Comparison of ENCODE assay signal across 14 cellular contexts in the genomic region with DNA sequence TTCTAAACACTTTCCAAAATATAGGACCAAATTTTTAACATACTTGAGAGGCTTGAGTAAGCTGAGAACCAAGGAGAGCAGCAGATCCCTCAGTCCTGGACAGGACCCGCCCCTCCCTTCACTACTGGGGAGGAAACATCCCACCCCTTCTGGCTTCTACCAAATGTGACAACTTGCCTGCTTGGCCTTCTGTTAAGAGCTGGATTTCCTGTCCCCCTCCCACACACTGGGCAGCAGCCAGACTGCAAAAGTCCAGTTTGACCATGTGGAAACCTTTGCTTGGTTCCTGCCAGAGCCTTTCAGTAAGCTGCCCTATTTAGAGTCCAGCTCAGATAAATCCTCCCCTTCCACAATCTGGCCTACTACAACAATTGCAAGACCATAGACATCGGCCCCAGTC.
DNase-seq lines count a peak whose midpoint lies in the region; ATAC-seq and TF ChIP-seq lines count a peak whose summit lies in the region.
"Had no signal": no experiment of that assay in that cellular context is flagged by ENCODE, and none has a peak within 500 bp of the region (broad histone marks: within the 10 kb centered on the region; RNA-seq: fewer than 3 reads in every experiment).

No MANE protein-coding gene starts in this region.

- no peaks in the 10 kb centered on the region for H3K79me2 ChIP-seq in SK-N-SH (ENCODE audit: insufficient read depth)
- H3K79me2 ChIP-seq: parathyroid adenoma had no signal

- no peaks in the 10 kb centered on the region for H3K9me2 ChIP-seq in SK-N-SH

- H3K27me3 ChIP-seq in SK-N-SH (ENCODE audit: insufficient read depth) (no peaks in the 10 kb centered on the region), lower lobe of right lung (ENCODE audit: low read depth) (no peaks in the 10 kb centered on the region), thyroid gland (no peaks in the 10 kb centered on the region)
- no peaks in the 10 kb centered on the region for H3K27me3 ChIP-seq in CD4-positive, alpha-beta T cell (ENCODE audit: control insufficient read depth, insufficient read depth, low read length)

- peaks cover 13% of the 10 kb centered on the region for H3K27me3 Mint-ChIP-seq in CD4-positive, alpha-beta T cell
- H3K27me3 Mint-ChIP-seq: activated naive CD8-positive, alpha-beta T cell treated with anti-CD3 and anti-CD28 coated beads, Interleukin-2, amount 10 ng/mL, durations not matched to agents 7 days and 5 days had no signal

- no peaks in the 10 kb centered on the region for H3K4me1 Mint-ChIP-seq in CD4-positive, alpha-beta T cell (ENCODE audit: low read depth)
- H3K4me1 Mint-ChIP-seq: activated naive CD8-positive, alpha-beta T cell treated with anti-CD3 and anti-CD28 coated beads, Interleukin-2, amount 10 ng/mL, durations not matched to agents 7 days and 5 days had no signal

- intact Hi-C loops in lower lobe of right lung (cut with DNase I) (no loop called here), thyroid gland (cut with DNase I) (no loop called here)
- intact Hi-C loops in CD4-positive, alpha-beta T cell (cut with DNase I, micrococcal nuclease) = no loop called here

- no peak overlapping the region for H3K4me3 ChIP-seq in SK-N-SH (ENCODE audit: low read depth in 2 of 2, low read length in 1 of 2)
- H3K4me3 ChIP-seq in foreskin fibroblast (ENCODE audit: low read depth in 1 of 2, low read length in 2 of 2) = no peak overlapping the region
- H3K4me3 ChIP-seq in lower lobe of right lung = no peak overlapping the region
- H3K4me3 ChIP-seq in thyroid gland (replicated peaks in 1 of 3) = no peak overlapping the region

- no peaks in the 10 kb centered on the region for H3K36me3 Mint-ChIP-seq in CD4-positive, alpha-beta T cell (ENCODE audit: low read depth)
- H3K36me3 Mint-ChIP-seq: activated naive CD8-positive, alpha-beta T cell treated with anti-CD3 and anti-CD28 coated beads, Interleukin-2, amount 10 ng/mL, durations not matched to agents 7 days and 5 days had no signal

- no peak overlapping the region for H3K4me2 ChIP-seq in SK-N-SH

- H3K4me1 ChIP-seq in SK-N-SH (ENCODE audit: control insufficient read depth in 1 of 2, insufficient read depth in 2 of 2, low read depth in 1 of 2, low read length in 1 of 2) (peaks cover 0 to 42% of the 10 kb centered on the region in 2 experiments; a peak in 3 of 4 replicates), lower lobe of right lung (no peaks in the 10 kb centered on the region), thyroid gland (peaks cover 0 to 4% of the 10 kb centered on the region in 2 donors)
- H3K4me1 ChIP-seq: parathyroid adenoma had no signal

- H3K9me3 ChIP-seq in SK-N-SH = no peaks in the 10 kb centered on the region
- H3K9me3 ChIP-seq in lower lobe of right lung = no peaks in the 10 kb centered on the region
- H3K9me3 ChIP-seq in thyroid gland = no peaks in the 10 kb centered on the region
- H3K9me3 ChIP-seq in CD4-positive, alpha-beta T cell (ENCODE audit: control insufficient read depth, low read length) = no peaks in the 10 kb centered on the region

- no peaks in the 10 kb centered on the region for H4K20me1 ChIP-seq in SK-N-SH (ENCODE audit: insufficient read depth)

- POLR2A ChIA-PET in SK-N-SH (lab: Yijun Ruan, JAX) = interaction anchor here (1.0 to 1.3 kb wide), 3 partner anchors 76 to 122 kb away, joined by 4 to 6 read pairs (median 6); no protein-coding TSS in a partner anchor
- POLR2A ChIA-PET in CD4-positive, alpha-beta T cell (lab: Charles Lee) = no interaction called here

- CTCF ChIA-PET in SK-N-SH (lab: Yijun Ruan, JAX) = interaction anchor here (1.0 to 1.1 kb wide), 3 partner anchors 26 to 238 kb away, joined by 3 to 4 read pairs (median 3); no protein-coding TSS in a partner anchor
- CTCF ChIA-PET in CD4-positive, alpha-beta T cell (lab: Charles Lee) = no interaction called here

- WGBS in SK-N-SH (ENCODE audit: low lambda C conversion rate) = 15% methylated on average over 2 of the region's 2 CpGs
- WGBS in thyroid gland, 2 donors = 58 to 59% methylated on average over 2 of the region's 2 CpGs

- no peak overlapping the region for H3K4me3 Mint-ChIP-seq in CD4-positive, alpha-beta T cell
- H3K4me3 Mint-ChIP-seq: activated naive CD8-positive, alpha-beta T cell treated with anti-CD3 and anti-CD28 coated beads, Interleukin-2, amount 10 ng/mL, durations not matched to agents 7 days and 5 days; T-helper 1 cell treated with Interleukin-12 subunit alpha and Interleukin-12 subunit beta and Interleukin-4 antibody, amounts not matched to agents 30 μg/mL and 1 μg/mL, for 36 hours had no signal

- no peak for TF ChIP-seq POLR2A in thyroid gland (IDR thresholded peaks at IDR 0.05)

- H3K9ac ChIP-seq in SK-N-SH = no peak overlapping the region
- H3K9ac ChIP-seq: parathyroid adenoma had no signal

- H3K36me3 ChIP-seq in SK-N-SH (replicated peaks in 1 of 2; ENCODE audit: control insufficient read depth in 1 of 2, insufficient read depth in 2 of 2, low read length in 1 of 2) (no peaks in the 10 kb centered on the region), lower lobe of right lung (no peaks in the 10 kb centered on the region), thyroid gland (no peaks in the 10 kb centered on the region)

- TF ChIP-seq CTCF in SK-N-SH (IDR thresholded peaks at IDR 0.05) (no peak), foreskin fibroblast (IDR thresholded peaks at IDR 0.05; ENCODE audit: low read depth, low read length) (no peak), lower lobe of right lung (IDR thresholded peaks at IDR 0.05) (no peak), thyroid gland (IDR thresholded peaks at IDR 0.05) (no peak)
- no peak for TF ChIP-seq CTCF in CD4-positive, alpha-beta T cell (IDR thresholded peaks at IDR 0.05)

- peak in 1 of 2 experiments; percentile 81; a peak in 1 of 4 replicates for TF ChIP-seq EP300 in SK-N-SH (IDR thresholded peaks at IDR 0.05; ENCODE audit: borderline replicate concordance in 1 of 2, low read depth in 1 of 2, low read length in 1 of 2)

- H3K9me3 Mint-ChIP-seq in CD4-positive, alpha-beta T cell = no peaks in the 10 kb centered on the region
- H3K9me3 Mint-ChIP-seq: activated naive CD8-positive, alpha-beta T cell treated with anti-CD3 and anti-CD28 coated beads, Interleukin-2, amount 10 ng/mL, durations not matched to agents 7 days and 5 days; T-helper 1 cell treated with Interleukin-12 subunit alpha and Interleukin-12 subunit beta and Interleukin-4 antibody, amounts not matched to agents 30 μg/mL and 1 μg/mL, for 36 hours had no signal

- ATAC-seq in lower lobe of right lung (peak; percentile 76 to 80), HG03045 (IDR thresholded peaks at IDR 0.05; ENCODE audit: unreplicated experiment) (no peak)
- ATAC-seq in CD4-positive, alpha-beta T cell (ENCODE audit: poor library complexity) = no peak

- H2AFZ ChIP-seq in SK-N-SH (ENCODE audit: low read depth) = no peak overlapping the region
- H2AFZ ChIP-seq: parathyroid adenoma had no signal

- H3K27ac ChIP-seq in SK-N-SH (ENCODE audit: low read depth in 2 of 2, low read length in 1 of 2) (peak overlapping the region in 1 of 2 experiments; percentile 95; a peak in 2 of 4 replicates), lower lobe of right lung (no peak overlapping the region), thyroid gland (no peak overlapping the region)
- no peak overlapping the region for H3K27ac ChIP-seq in CD4-positive, alpha-beta T cell (ENCODE audit: low read depth, low read length)
- H3K27ac ChIP-seq: parathyroid adenoma had no signal

- DNase-seq in SK-N-SH (peak; percentile 68), foreskin fibroblast (peak; percentile 73), lower lobe of right lung (peak; percentile 45), thyroid gland (peak; percentile 43 to 51), SIG-M5 (lab: John Stamatoyannopoulos, UW) (no peak), NCI-H524 (lab: John Stamatoyannopoulos, UW) (no peak)
- no peak for DNase-seq in CD4-positive, alpha-beta T cell
- DNase-seq: activated naive CD8-positive, alpha-beta T cell treated with anti-CD3 and anti-CD28 coated beads, Interleukin-2, amount 10 ng/mL, durations not matched to agents 7 days and 5 days; effector CD8-positive, alpha-beta T cell; H7; NCI-H187 treated with DMSO at 0.1 percent for 48 hours had no signal

- peak; percentile 25 for TF ChIP-seq RAD21 in SK-N-SH (IDR thresholded peaks at IDR 0.05; ENCODE audit: low read length)

- no peak overlapping the region for H3K27ac Mint-ChIP-seq in CD4-positive, alpha-beta T cell
- H3K27ac Mint-ChIP-seq: activated naive CD8-positive, alpha-beta T cell treated with anti-CD3 and anti-CD28 coated beads, Interleukin-2, amount 10 ng/mL, durations not matched to agents 7 days and 5 days; T-helper 1 cell treated with Interleukin-12 subunit alpha and Interleukin-12 subunit beta and Interleukin-4 antibody, amounts not matched to agents 30 μg/mL and 1 μg/mL, for 36 hours had no signal

- H3F3A ChIP-seq in SK-N-SH (replicated peaks; ENCODE audit: insufficient read depth) = no peaks in the 10 kb centered on the region

TF ChIP-seq in SK-N-SH, 30 proteins besides CTCF, POLR2A, EP300 and RAD21:
- peak; percentile 28; the same call in 1 of the 2 replicates for TF ChIP-seq GATA2 (CRISPR knock-in tag; IDR thresholded peaks at IDR 0.05)
- peak; percentile 72; the same call in 1 of the 2 replicates for TF ChIP-seq RCOR1 (IDR thresholded peaks at IDR 0.05; ENCODE audit: low read length)
- TF ChIP-seq GABPA (IDR thresholded peaks at IDR 0.05; ENCODE audit: low read depth) = no peak
- TF ChIP-seq MXI1 (IDR thresholded peaks at IDR 0.05; ENCODE audit: low read depth, low read length) = peak; percentile 91
- TF ChIP-seq FOXJ3 (CRISPR knock-in tag; IDR thresholded peaks at IDR 0.05) = 0 out of 2 replicates have a peak, but pooled peaks have one; percentile 31
- no peak for TF ChIP-seq ZBTB33 (IDR thresholded peaks at IDR 0.05; ENCODE audit: borderline replicate concordance, low read depth)
- TF ChIP-seq CHD2 (IDR thresholded peaks at IDR 0.05; ENCODE audit: low read length, partially characterized antibody) = peak; percentile 44
- 0 out of 2 replicates have a peak, but pooled peaks have one; percentile 27 for TF ChIP-seq TCF12 (IDR thresholded peaks at IDR 0.05)

Comparison
In these comparisons a context has a peak if more than half of its experiments do, and no peak if none do; other contexts are left out.
1. DNase-seq: peak in SK-N-SH (single experiment), foreskin fibroblast (2 of 2), lower lobe of right lung (single experiment) and thyroid gland (2 of 2); none in SIG-M5 (single experiment), NCI-H524 (0 of 2) and CD4-positive, alpha-beta T cell (0 of 10).
2. ATAC-seq: peak in lower lobe of right lung (2 of 2); none in CD4-positive, alpha-beta T cell (single experiment) and HG03045 (single experiment).